ENCODE assay signal across 17 cellular contexts in genomic region chr2:187878096-187878495, GRCh38.
"Had no signal": no experiment of that assay in that cellular context is flagged by ENCODE, and none has a peak within 500 bp of the region (broad histone marks: within the 10 kb centered on the region; RNA-seq: fewer than 3 reads in every experiment).

No MANE protein-coding gene starts in this region.

- ATAC-seq: activated CD4-positive, CD25-positive, alpha-beta regulatory T cell treated with anti-CD3 and anti-CD28 coated beads, Interleukin-2, amount 50 U/mL, for 24 hours; activated naive CD8-positive, alpha-beta T cell treated with anti-CD3 and anti-CD28 coated beads, Interleukin-2, amount 50 U/mL, for 24 hours; gastrocnemius medialis; left cardiac atrium; stimulated activated memory B cell treated with anti-CD40 and anti-IgM and Interleukin-4, amounts not matched to agents 10 μg/mL and 1 μg/mL and 100 μg/mL, for 72 hours; T-cell had no signal

- DNase-seq: activated CD4-positive, alpha-beta memory T cell treated with anti-CD3 and anti-CD28 coated beads, Interleukin-2, amount 10 ng/mL, durations not matched to agents 7 days and 5 days; activated CD4-positive, alpha-beta T cell treated with anti-CD3 and anti-CD28 coated beads, Interleukin-2, amount 10 ng/mL, durations not matched to agents 24 days and 14 days; activated effector memory CD4-positive, alpha-beta T cell treated with anti-CD3 and anti-CD28 coated beads, Interleukin-2, amount 50 U/mL, for 16 hours; activated naive CD4-positive, alpha-beta T cell treated with anti-CD3 and anti-CD28 coated beads, Interleukin-2, amount 50 U/mL, for 16 hours; activated naive CD8-positive, alpha-beta T cell treated with anti-CD3 and anti-CD28 coated beads, Interleukin-2, amount 50 U/mL, for 24 hours; endodermal cell; gastrocnemius medialis; left cardiac atrium; mesenchymal stem cell; naive B cell; nucleus accumbens; stimulated activated CD4-positive, alpha-beta T cell treated with anti-CD3 and anti-CD28 coated beads, Interleukin-15, amount 100 ng/mL, for 24 hours; stomach; T-cell; trophoblast cell had no signal
